In genomic region chr7:99072126-99072525, GRCh38 we compare ENCODE assay signal across 21 cellular contexts.
DNase-seq lines count a peak whose midpoint lies in the region; TF ChIP-seq lines count a peak whose summit lies in the region.
"Had no signal": no experiment of that assay in that cellular context is flagged by ENCODE, and none has a peak within 500 bp of the region (broad histone marks: within the 10 kb centered on the region; RNA-seq: fewer than 3 reads in every experiment).

No MANE protein-coding gene starts in this region.

- peaks cover 5% of the 10 kb centered on the region for H3K4me1 Mint-ChIP-seq in activated CD4-positive, alpha-beta T cell treated with anti-CD3 and anti-CD28 coated beads, Interleukin-2, amount 10 ng/mL, durations not matched to agents 24 days and 14 days

- no peak overlapping the region for H3K14ac ChIP-seq in mesenchymal stem cell (ENCODE audit: low read length in 2 of 2)

- H2AFZ ChIP-seq in ACC112 (ENCODE audit: low read length, unreplicated experiment) (no peak overlapping the region), mesenchymal stem cell (ENCODE audit: low read depth, low read length) (no peak overlapping the region)
- H2AFZ ChIP-seq: GM23338 had no signal

- H3K4me3 ChIP-seq in ACC112 (ENCODE audit: low read depth, low read length) (no peak overlapping the region), adrenal gland (no peak overlapping the region), mesenchymal stem cell (ENCODE audit: insufficient read depth in 1 of 2, low read depth in 1 of 2, low read length in 2 of 2) (no peak overlapping the region)
- H3K4me3 ChIP-seq: GM23338, HAP-1 had no signal

- H3K9me3 Mint-ChIP-seq in activated CD4-positive, alpha-beta T cell treated with anti-CD3 and anti-CD28 coated beads, Interleukin-2, amount 10 ng/mL, durations not matched to agents 24 days and 14 days = no peaks in the 10 kb centered on the region
- H3K9me3 Mint-ChIP-seq: CD4-positive, CD25-positive, alpha-beta regulatory T cell; GM23338 had no signal

- no peaks in the 10 kb centered on the region for H3K36me3 Mint-ChIP-seq in activated CD4-positive, alpha-beta T cell treated with anti-CD3 and anti-CD28 coated beads, Interleukin-2, amount 10 ng/mL, durations not matched to agents 24 days and 14 days (ENCODE audit: low read depth)

- no peak for TF ChIP-seq CTCF in adrenal gland (IDR thresholded peaks at IDR 0.05)

- no peak overlapping the region for H2BK12ac ChIP-seq in mesenchymal stem cell (ENCODE audit: low read length in 2 of 2)

- H3K36me3 ChIP-seq in ACC112 (ENCODE audit: insufficient read depth, low read length) = peaks cover 6% of the 10 kb centered on the region; the same call in 1 of the 2 replicates
- no peaks in the 10 kb centered on the region for H3K36me3 ChIP-seq in adrenal gland (replicated peaks in 1 of 2)
- peaks cover 0 to 3% of the 10 kb centered on the region in 2 experiments for H3K36me3 ChIP-seq in mesenchymal stem cell (ENCODE audit: control insufficient read depth in 1 of 2, insufficient read depth in 2 of 2, low read depth in 1 of 2, low read length in 2 of 2)
- H3K36me3 ChIP-seq: BE2C, HAP-1 had no signal

- H2BK15ac ChIP-seq in mesenchymal stem cell (ENCODE audit: low read depth, poor library complexity, severe bottlenecking) = no peak overlapping the region

- no peak overlapping the region for H3K4me2 ChIP-seq in mesenchymal stem cell (ENCODE audit: low read length, poor library complexity, severe bottlenecking)
- H3K4me2 ChIP-seq: GM23338 had no signal

- no peak overlapping the region for H2AK5ac ChIP-seq in mesenchymal stem cell (ENCODE audit: low read length, severe bottlenecking)

- no peak overlapping the region for H3K18ac ChIP-seq in mesenchymal stem cell (ENCODE audit: low read depth in 1 of 2, low read length in 2 of 2)

- H3K9me3 ChIP-seq in adrenal gland (replicated peaks in 1 of 3) = no peaks in the 10 kb centered on the region
- H3K9me3 ChIP-seq in mesenchymal stem cell (ENCODE audit: control insufficient read depth, low read length) = no peaks in the 10 kb centered on the region
- H3K9me3 ChIP-seq: BE2C, HAP-1 had no signal

- no peak overlapping the region for H2BK5ac ChIP-seq in mesenchymal stem cell (ENCODE audit: low read depth, low read length, poor library complexity, severe bottlenecking)

- H3K27ac ChIP-seq in ACC112 (ENCODE audit: low read depth, low read length) = peak overlapping the region; percentile 59; the same call in 1 of the 2 replicates
- H3K27ac ChIP-seq in adrenal gland = peak overlapping the region; percentile 8 to 80 (median 49)
- no peak overlapping the region for H3K27ac ChIP-seq in mesenchymal stem cell (ENCODE audit: low read length, poor library complexity, severe bottlenecking)
- H3K27ac ChIP-seq: 22Rv1, RWPE1 had no signal

- no peaks in the 10 kb centered on the region for H3K27me3 Mint-ChIP-seq in activated CD4-positive, alpha-beta T cell treated with anti-CD3 and anti-CD28 coated beads, Interleukin-2, amount 10 ng/mL, durations not matched to agents 24 days and 14 days
- H3K27me3 Mint-ChIP-seq: CD4-positive, CD25-positive, alpha-beta regulatory T cell had no signal

- no peak overlapping the region for H3K4me3 Mint-ChIP-seq in activated CD4-positive, alpha-beta T cell treated with anti-CD3 and anti-CD28 coated beads, Interleukin-2, amount 10 ng/mL, durations not matched to agents 24 days and 14 days
- H3K4me3 Mint-ChIP-seq: CD4-positive, CD25-positive, alpha-beta regulatory T cell; GM23338 had no signal

- peaks cover 9% of the 10 kb centered on the region for H3K4me1 ChIP-seq in ACC112 (ENCODE audit: control insufficient read depth, insufficient read depth, low read length, unreplicated experiment)
- peaks cover 4 to 17% of the 10 kb centered on the region in 2 donors for H3K4me1 ChIP-seq in adrenal gland (replicated peaks in 1 of 2)
- peaks cover 8% of the 10 kb centered on the region for H3K4me1 ChIP-seq in mesenchymal stem cell (ENCODE audit: control insufficient read depth, insufficient read depth, low read depth, low read length)
- H3K4me1 ChIP-seq: BE2C had no signal

- no peak overlapping the region for H3K23ac ChIP-seq in mesenchymal stem cell (ENCODE audit: low read length in 2 of 2)

- intact Hi-C loops in adrenal gland (cut with DNase I) = no loop called here
- intact Hi-C loops in activated CD4-positive, alpha-beta T cell treated with anti-CD3 and anti-CD28 coated beads, Interleukin-2, amount 10 ng/mL, durations not matched to agents 24 days and 14 days (cut with micrococcal nuclease) = no loop called here

- H3K4ac ChIP-seq in mesenchymal stem cell (ENCODE audit: low read depth in 1 of 2, low read length in 2 of 2) = no peak overlapping the region

- H3K27ac Mint-ChIP-seq in activated CD4-positive, alpha-beta T cell treated with anti-CD3 and anti-CD28 coated beads, Interleukin-2, amount 10 ng/mL, durations not matched to agents 24 days and 14 days = no peak overlapping the region
- H3K27ac Mint-ChIP-seq: CD4-positive, CD25-positive, alpha-beta regulatory T cell; GM23338 had no signal

- H3K27me3 ChIP-seq in ACC112 (ENCODE audit: insufficient read depth, low read length) (no peaks in the 10 kb centered on the region), adrenal gland (no peaks in the 10 kb centered on the region), mesenchymal stem cell (ENCODE audit: control insufficient read depth in 1 of 2, insufficient read depth in 1 of 2, low read length in 2 of 2) (no peaks in the 10 kb centered on the region)
- H3K27me3 ChIP-seq: BE2C had no signal

- H3K79me2 ChIP-seq in ACC112 (ENCODE audit: control insufficient read depth, insufficient read depth, low read length, unreplicated experiment) = peaks cover 84% of the 10 kb centered on the region

- H4K8ac ChIP-seq in mesenchymal stem cell (ENCODE audit: low read length) = no peak overlapping the region

- H2BK120ac ChIP-seq in mesenchymal stem cell (ENCODE audit: low read depth, low read length) = no peak overlapping the region

- no peak for TF ChIP-seq POLR2A in adrenal gland (IDR thresholded peaks at IDR 0.05)

- DNase-seq in HK-2 (ENCODE audit: unreplicated experiment) (peak; percentile 11), adrenal gland (no peak), mesenchymal stem cell (no peak), RPMI8226 (no peak), NCI-H2196 treated with DMSO at 0.1 percent for 48 hours (lab: John Stamatoyannopoulos, UW; ENCODE audit: unreplicated experiment) (no peak), GF-D8 (lab: John Stamatoyannopoulos, UW) (no peak)
- no peak for DNase-seq in activated CD4-positive, alpha-beta T cell treated with anti-CD3 and anti-CD28 coated beads, Interleukin-2, amount 10 ng/mL, durations not matched to agents 24 days and 14 days
- DNase-seq: BE2C; CD4-positive, CD25-positive, alpha-beta regulatory T cell; DMS79 treated with DMSO at 0.1 percent for 48 hours; MM.1S; NCI-H1048; NCI-H1417 treated with DMSO at 0.1 percent for 48 hours; NCI-H187; NCI-H446 treated with DMSO at 0.1 percent for 48 hours; NCI-H526 treated with DMSO at 0.1 percent for 48 hours had no signal

- H3K79me1 ChIP-seq in mesenchymal stem cell (replicated peaks; ENCODE audit: low read length, poor library complexity, severe bottlenecking) = peaks cover 10% of the 10 kb centered on the region

- H3K9ac ChIP-seq in mesenchymal stem cell (ENCODE audit: low read length) = peak overlapping the region; percentile 9

- WGBS in adrenal gland, 4 donors = 86 to 95% (median 93%) methylated on average over 7 of the region's 7 CpGs
- 98% methylated on average over 7 of the region's 7 CpGs for WGBS in mesenchymal stem cell

- H4K91ac ChIP-seq in mesenchymal stem cell (ENCODE audit: low read length) = no peak overlapping the region
